Comparison of ENCODE assay signal across 16 cellular contexts in genomic region chr11:45424781-45425180, GRCh38.
DNase-seq lines count a peak whose midpoint lies in the region; ATAC-seq and TF ChIP-seq lines count a peak whose summit lies in the region.
"Had no signal": no experiment of that assay in that cellular context is flagged by ENCODE, and none has a peak within 500 bp of the region (broad histone marks: within the 10 kb centered on the region; RNA-seq: fewer than 3 reads in every experiment).

No MANE protein-coding gene starts in this region.

- H3K36me3 Mint-ChIP-seq in progenitor cell of endocrine pancreas (ENCODE audit: insufficient read depth): no peaks in the 10 kb centered on the region
- H3K36me3 Mint-ChIP-seq: CD14-positive monocyte; CD8-positive, alpha-beta T cell had no signal

- ATAC-seq in heart right ventricle (no peak), thoracic aorta (ENCODE audit: insufficient number of reproducible peaks, low FRiP score, low read depth) (no peak), left lung (no peak)
- ATAC-seq: CD8-positive, alpha-beta T cell had no signal

- in situ Hi-C loops in HAP-1 (cut with MboI; ENCODE audit: low sequenced_read_pairs): no loop called here

- intact Hi-C loops in cardiac septum (cut with DNase I) (no loop called here), heart right ventricle (cut with DNase I) (no loop called here), left lung (cut with DNase I) (no loop called here)

- peaks cover 0 to 3% (median 0%) of the 10 kb centered on the region in 11 donors for H3K9me3 ChIP-seq in heart right ventricle
- no peaks in the 10 kb centered on the region for H3K9me3 ChIP-seq in thoracic aorta
- no peaks in the 10 kb centered on the region for H3K9me3 ChIP-seq in HAP-1
- peaks cover 0 to 2% of the 10 kb centered on the region in 2 donors for H3K9me3 ChIP-seq in left lung

- H3K27me3 Mint-ChIP-seq in progenitor cell of endocrine pancreas: peaks cover 31% of the 10 kb centered on the region

- H3K4me3 Mint-ChIP-seq in progenitor cell of endocrine pancreas (ENCODE audit: low read depth): no peak overlapping the region
- H3K4me3 Mint-ChIP-seq: CD14-positive monocyte; CD8-positive, alpha-beta T cell had no signal

- H3K4me3 ChIP-seq in heart right ventricle: no peak overlapping the region
- peak overlapping the region; percentile 22 for H3K4me3 ChIP-seq in thoracic aorta
- no peak overlapping the region for H3K4me3 ChIP-seq in HAP-1
- H3K4me3 ChIP-seq in left lung: no peak overlapping the region
- H3K4me3 ChIP-seq: GM23248 had no signal

- DNase-seq in cardiac septum (ENCODE audit: low spot score) (peak; percentile 9), heart right ventricle (no peak), mesenteric fat pad (ENCODE audit: low spot score) (peak; percentile 47), thoracic aorta (ENCODE audit: low spot score) (no peak), HAP-1 (ENCODE audit: low spot score in 2 of 2) (no peak), left lung (no peak), progenitor cell of endocrine pancreas (ENCODE audit: low spot score, unreplicated experiment) (no peak)
- DNase-seq: CD8-positive, alpha-beta T cell; COR-L47; DMS153; DMS79 treated with DMSO at 0.1 percent for 48 hours; EL; GM23248 had no signal

- peaks cover 1% of the 10 kb centered on the region for H3K4me1 Mint-ChIP-seq in progenitor cell of endocrine pancreas (ENCODE audit: low read depth)
- H3K4me1 Mint-ChIP-seq: CD14-positive monocyte had no signal

- WGBS in heart right ventricle, 2 donors: 89% methylated on average over 5 of the region's 5 CpGs

- H3K36me3 ChIP-seq in heart right ventricle (no peaks in the 10 kb centered on the region), thoracic aorta (no peaks in the 10 kb centered on the region), HAP-1 (replicated peaks) (no peaks in the 10 kb centered on the region), left lung (no peaks in the 10 kb centered on the region)

- no peak overlapping the region for H3K27ac Mint-ChIP-seq in progenitor cell of endocrine pancreas
- H3K27ac Mint-ChIP-seq: CD8-positive, alpha-beta T cell had no signal

- H3K4me1 ChIP-seq in heart right ventricle (no peaks in the 10 kb centered on the region), thoracic aorta (ENCODE audit: control insufficient read depth in 1 of 2, low read depth in 2 of 2) (peaks cover 20 to 58% of the 10 kb centered on the region in 2 donors), HAP-1 (no peaks in the 10 kb centered on the region), left lung (no peaks in the 10 kb centered on the region)

- H3K27ac ChIP-seq in heart right ventricle: no peak overlapping the region
- H3K27ac ChIP-seq in thoracic aorta: peak overlapping the region; percentile 68 to 82
- H3K27ac ChIP-seq in left lung: no peak overlapping the region
- H3K27ac ChIP-seq: 22Rv1, GM23248, HL-60 had no signal

- H3K27me3 ChIP-seq in heart right ventricle: peaks cover 0 to 36% (median 4%) of the 10 kb centered on the region in 7 donors
- H3K27me3 ChIP-seq in thoracic aorta (replicated peaks; ENCODE audit: insufficient read depth): no peaks in the 10 kb centered on the region
- 0 out of 2 replicates have a peak, but pooled peaks cover 5% of the 10 kb centered on the region for H3K27me3 ChIP-seq in HAP-1 (ENCODE audit: low read depth)
- H3K27me3 ChIP-seq in left lung: peaks cover 0 to 14% of the 10 kb centered on the region in 2 donors

- no peak for TF ChIP-seq CTCF in heart right ventricle (IDR thresholded peaks at IDR 0.05)
- TF ChIP-seq CTCF in thoracic aorta (IDR thresholded peaks at IDR 0.05): no peak
- no peak for TF ChIP-seq CTCF in left lung (IDR thresholded peaks at IDR 0.05)
- no peak for TF ChIP-seq CTCF in progenitor cell of endocrine pancreas (IDR thresholded peaks at IDR 0.05; ENCODE audit: unreplicated experiment)

- no peaks in the 10 kb centered on the region for H3K9me3 Mint-ChIP-seq in progenitor cell of endocrine pancreas (ENCODE audit: low read depth)
- H3K9me3 Mint-ChIP-seq: CD8-positive, alpha-beta T cell had no signal

Comparison
In these comparisons a context has a peak if more than half of its experiments do, and no peak if none do; other contexts are left out.
1. DNase-seq: peak in cardiac septum (single experiment) and mesenteric fat pad (single experiment); none in heart right ventricle (0 of 2), thoracic aorta (single experiment), HAP-1 (0 of 2), left lung (0 of 2) and progenitor cell of endocrine pancreas (single experiment).
2. H3K27ac ChIP-seq: peak in thoracic aorta (2 of 2); none in heart right ventricle (0 of 10) and left lung (0 of 2).